ENCODE assay signal across 8 cellular contexts in genomic region chr2:86105252-86105968, GRCh38. TPM values are rescaled to one million over a fixed set of nuclear protein-coding genes. Genes with fewer than 3 reads are reported as not detected.
DNase-seq lines count a peak whose midpoint lies in the region; ATAC-seq, FAIRE-seq and TF ChIP-seq lines count a peak whose summit lies in the region.

TSS of gene POLR1A (minus strand) at chr2:86105886. CDS start at chr2:86105776, 110 bp downstream.

- peak; percentile 23 for TF ChIP-seq CTCF in AG04450 (IDR thresholded peaks at IDR 0.05; ENCODE audit: low read depth, low read length)
- peak in 2 of 3 experiments; percentile 12 to 15 for TF ChIP-seq CTCF in keratinocyte (optimal IDR thresholded peaks at IDR 0.05 in 1 of 3, IDR thresholded peaks at IDR 0.05 in 1 of 3, conservative IDR thresholded peaks at IDR 0.05 in 1 of 3; ENCODE audit: extremely low read depth in 1 of 3, insufficient read depth in 2 of 3, low read length in 3 of 3)

- H3K4me3 ChIP-seq in AG04450 (ENCODE audit: low read depth, low read length) (peak within 1 kb of the TSS; percentile 93), keratinocyte (ENCODE audit: control insufficient read depth in 2 of 3, extremely low read depth in 1 of 3, insufficient read depth in 2 of 3, low read depth in 1 of 3, low read length in 3 of 3) (peak within 1 kb of the TSS; percentile 61 to 99 (median 95))

- H2AFZ ChIP-seq in keratinocyte (ENCODE audit: control insufficient read depth, low read length): peak within 1 kb of the TSS; percentile 96

- peak; percentile 75 for FAIRE-seq in keratinocyte (lab: Jason Lieb, UNC)

- no peaks in the 10 kb centered on the region for H3K27me3 ChIP-seq in AG04450 (ENCODE audit: control insufficient read depth, insufficient read depth, low read length)
- no peaks in the 10 kb centered on the region for H3K27me3 ChIP-seq in keratinocyte (ENCODE audit: control insufficient read depth, extremely low read depth, insufficient read depth, low read length)

- POLR2A ChIA-PET in AG04450 (lab: Yijun Ruan, JAX): interaction anchor here (0.6 to 1.2 kb wide), 7 partner anchors 9 to 336 kb away, joined by 3 to 10 read pairs (median 3); partner anchors contain the start of genes IMMT and KDM3A

- peaks cover 5% of the 10 kb centered on the region for H4K20me1 ChIP-seq in keratinocyte (ENCODE audit: control insufficient read depth, extremely low read depth, insufficient read depth, low read length)

- DNase-seq in AG04450 (ENCODE audit: low read depth, low spot score) (peak; percentile 86), NCI-H345 treated with DMSO at 0.1 percent for 48 hours (lab: John Stamatoyannopoulos, UW; ENCODE audit: unreplicated experiment) (peak; percentile 98), cerebellar cortex (ENCODE audit: low spot score) (peak; percentile 97), keratinocyte (ENCODE audit: low read depth, low spot score) (peak; percentile 73)
- DNase-seq in stimulated activated CD4-positive, alpha-beta T cell treated with anti-CD3 and anti-CD28 coated beads, Interleukin-12 subunit alpha, Interleukin-12 subunit beta, amount 100 ng/mL, for 48 hours (ENCODE audit: low read depth in 2 of 3, low spot score in 1 of 3): peak; percentile 70 to 77 (median 72)

- peaks cover 85% of the 10 kb centered on the region for H3K79me2 ChIP-seq in keratinocyte (ENCODE audit: control insufficient read depth, insufficient read depth, low read length)

- H3K9me1 ChIP-seq in keratinocyte (ENCODE audit: control insufficient read depth, extremely low read depth, insufficient read depth, low read length): no peaks in the 10 kb centered on the region

- H3K9me3 ChIP-seq in AG04450 (ENCODE audit: control insufficient read depth, insufficient read depth, low read length): peaks cover 2% of the 10 kb centered on the region; the same call in 1 of the 2 replicates
- no peaks in the 10 kb centered on the region for H3K9me3 ChIP-seq in keratinocyte (ENCODE audit: control insufficient read depth, low read depth, low read length)

- peak within 1 kb of the TSS; percentile 96 for H3K4me2 ChIP-seq in keratinocyte (ENCODE audit: control insufficient read depth, extremely low read depth, insufficient read depth, low read depth, low read length)

- peaks cover 16% of the 10 kb centered on the region for H3K4me1 ChIP-seq in keratinocyte (ENCODE audit: control insufficient read depth, extremely low read depth, insufficient read depth, low read length)

- CTCF ChIA-PET in AG04450 (lab: Charles Lee): interaction anchor here (0.7 to 1.4 kb wide), 5 partner anchors 17 to 278 kb away, joined by 3 to 5 read pairs (median 3); no protein-coding TSS in a partner anchor

- peaks cover 4 to 8% of the 10 kb centered on the region in 2 experiments for H3K36me3 ChIP-seq in keratinocyte (ENCODE audit: control insufficient read depth in 2 of 2, extremely low read depth in 1 of 2, insufficient read depth in 2 of 2, low read length in 2 of 2)

- ATAC-seq in GM19023 (IDR thresholded peaks at IDR 0.05; ENCODE audit: unreplicated experiment) (peak; percentile 83), HG03342 (IDR thresholded peaks at IDR 0.05; ENCODE audit: unreplicated experiment) (peak; percentile 69)
- ATAC-seq in activated CD4-positive, CD25-positive, alpha-beta regulatory T cell treated with anti-CD3 and anti-CD28 coated beads, Interleukin-2, amount 50 U/mL, for 24 hours: peak; percentile 77 to 78

- dilution Hi-C loops in keratinocyte (cut with MboI; ENCODE audit: extremely low pct_ligation_motif_present, low sequenced_read_pairs): no loop called here

- peak within 1 kb of the TSS; percentile 92 for H3K9ac ChIP-seq in keratinocyte (ENCODE audit: control insufficient read depth, extremely low read depth, insufficient read depth, low read length)

- H3K27ac ChIP-seq in AG04450 (ENCODE audit: low read depth, low read length) (peak within 1 kb of the TSS; percentile 69), keratinocyte (ENCODE audit: control insufficient read depth, insufficient read depth, low read length) (peak within 1 kb of the TSS; percentile 85)

RNA-seq across cellular contexts. Expression of gene POLR1A, which starts in this region (rescaled TPM):
- polyA plus RNA-seq in AG04450 (2011; rRNA removed) (11.1 and 11.9 TPM in 2 replicates), keratinocyte (10.1 to 22.8 TPM (median 16.1 TPM) in 3 replicates)
- polyA minus RNA-seq in AG04450 (2011; rRNA and poly(A)+ RNA removed): 23.7 and 28.7 TPM in 2 replicates
- polyA plus RNA-seq in keratinocyte (2011; ENCODE audit: low read depth): 17.6 TPM
- polyA plus RNA-seq in keratinocyte (2011; cell fraction: cytosol; rRNA removed): 12.9 and 14.3 TPM in 2 replicates
- polyA plus RNA-seq in keratinocyte (2011; cell fraction: nucleus; rRNA removed): 45.2 and 48.9 TPM in 2 replicates
- 7.7 and 57.8 TPM in 2 replicates for polyA plus RNA-seq in keratinocyte (2012; ENCODE audit: low replicate concordance)
- 18.2 to 56.7 TPM (median 29.2 TPM) in 3 replicates for polyA minus RNA-seq in keratinocyte
- polyA minus RNA-seq in keratinocyte (2011; cell fraction: cytosol; rRNA and poly(A)+ RNA removed): 13.2 TPM
- 34.6 and 76.8 TPM in 2 replicates for polyA minus RNA-seq in keratinocyte (2011; cell fraction: nucleus; rRNA and poly(A)+ RNA removed)

Comparison
In these comparisons a context has a peak if more than half of its experiments do, and no peak if none do; other contexts are left out.
1. Peak in every context shown above with its lines: DNase-seq, ATAC-seq, H3K4me3 ChIP-seq and H3K27ac ChIP-seq.